In the genomic region with DNA sequence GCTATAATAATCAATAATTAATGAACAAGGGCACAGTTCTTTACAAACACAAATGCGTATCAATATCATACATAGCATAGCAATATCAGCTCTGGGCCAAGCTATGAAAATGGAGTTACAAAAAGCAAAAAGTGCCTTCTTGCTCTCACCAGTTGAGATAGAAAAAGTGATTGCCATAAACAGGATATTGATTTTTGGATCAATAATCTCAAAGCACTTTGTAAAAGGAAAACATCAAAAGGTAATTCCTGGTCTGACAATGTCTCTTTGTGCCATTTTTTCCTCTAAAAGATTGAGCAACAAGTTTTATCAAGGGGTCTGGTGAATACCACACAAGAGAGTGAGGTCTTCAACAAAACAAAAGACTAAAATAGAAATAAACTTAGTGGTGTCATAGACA, we compare ENCODE assay signal across 35 cellular contexts.
"Had no signal": no experiment of that assay in that cellular context is flagged by ENCODE, and none has a peak within 500 bp of the region (broad histone marks: within the 10 kb centered on the region; RNA-seq: fewer than 3 reads in every experiment).

No MANE protein-coding gene starts in this region.

- H3K4me3 ChIP-seq: MG63 had no signal

- DNase-seq: Karpas-422, Kasumi-1, MG63, MM.1S, MV-4-11, NCI-H1048, NCI-H1092, NCI-H1092 treated with DMSO at 0.1 percent for 48 hours, NCI-H1105, NCI-H1105 treated with DMSO at 0.1 percent for 48 hours, NCI-H1417, NCI-H1417 treated with DMSO at 0.1 percent for 48 hours, NCI-H1436, NCI-H1436 treated with DMSO at 0.1 percent for 48 hours, NCI-H146, NCI-H1694, NCI-H1694 treated with DMSO at 0.1 percent for 48 hours, NCI-H187, NCI-H187 treated with DMSO at 0.1 percent for 48 hours, NCI-H1930, NCI-H2029, NCI-H2081, NCI-H2081 treated with DMSO at 0.1 percent for 48 hours, NCI-H2107, NCI-H2171, NCI-H2171 treated with DMSO at 0.1 percent for 48 hours, NCI-H2227 treated with DMSO at 0.1 percent for 48 hours, NCI-H226, NCI-H345, NCI-H446, NCI-H446 treated with DMSO at 0.1 percent for 48 hours, NCI-H510A, NCI-H510A treated with DMSO at 0.1 percent for 48 hours, NCI-H524, NCI-H524 treated with DMSO at 0.1 percent for 48 hours had no signal

- H3K9me3 ChIP-seq: MG63 had no signal

- H3K27me3 ChIP-seq: MG63 had no signal

- H3K36me3 ChIP-seq: MG63 had no signal
